Comparison of ENCODE assay signal across 2 cellular contexts in the genomic region with DNA sequence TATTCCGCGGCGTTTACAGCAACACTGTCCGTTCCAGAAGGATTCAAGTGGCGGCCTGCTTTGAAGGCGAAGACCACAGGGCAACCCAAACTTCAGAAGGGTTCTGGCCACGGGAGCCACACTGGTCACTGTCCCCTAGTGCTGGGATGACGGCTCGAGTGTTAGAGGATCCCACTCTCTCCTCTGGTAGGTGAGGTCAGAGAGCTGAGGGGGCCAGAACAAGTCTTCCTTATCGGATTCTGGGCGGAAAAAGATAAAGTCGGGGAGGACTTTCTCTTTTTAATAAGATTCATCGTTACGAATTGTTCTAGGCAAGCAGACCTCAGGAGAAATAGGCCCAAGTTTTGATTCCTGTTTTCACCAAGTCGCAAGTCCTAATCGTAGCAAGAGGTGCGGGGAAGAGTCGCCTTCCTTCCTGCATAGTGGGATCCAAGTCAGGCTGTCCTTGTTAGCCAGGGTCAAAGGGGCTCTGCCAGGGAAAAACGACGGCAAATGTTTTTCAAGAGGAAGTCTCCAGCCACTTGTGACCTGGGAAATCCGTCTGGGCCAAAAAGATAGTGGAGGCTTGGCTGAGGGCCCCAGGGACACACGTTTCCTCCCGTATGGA.
TF ChIP-seq lines count a peak whose summit lies in the region.

No MANE protein-coding gene starts in this region.

TF ChIP-seq in HCT116, 20 proteins besides CTCF, POLR2A, EP300 and RAD21 (continued from another document):
- TF ChIP-seq, protein P1, sequence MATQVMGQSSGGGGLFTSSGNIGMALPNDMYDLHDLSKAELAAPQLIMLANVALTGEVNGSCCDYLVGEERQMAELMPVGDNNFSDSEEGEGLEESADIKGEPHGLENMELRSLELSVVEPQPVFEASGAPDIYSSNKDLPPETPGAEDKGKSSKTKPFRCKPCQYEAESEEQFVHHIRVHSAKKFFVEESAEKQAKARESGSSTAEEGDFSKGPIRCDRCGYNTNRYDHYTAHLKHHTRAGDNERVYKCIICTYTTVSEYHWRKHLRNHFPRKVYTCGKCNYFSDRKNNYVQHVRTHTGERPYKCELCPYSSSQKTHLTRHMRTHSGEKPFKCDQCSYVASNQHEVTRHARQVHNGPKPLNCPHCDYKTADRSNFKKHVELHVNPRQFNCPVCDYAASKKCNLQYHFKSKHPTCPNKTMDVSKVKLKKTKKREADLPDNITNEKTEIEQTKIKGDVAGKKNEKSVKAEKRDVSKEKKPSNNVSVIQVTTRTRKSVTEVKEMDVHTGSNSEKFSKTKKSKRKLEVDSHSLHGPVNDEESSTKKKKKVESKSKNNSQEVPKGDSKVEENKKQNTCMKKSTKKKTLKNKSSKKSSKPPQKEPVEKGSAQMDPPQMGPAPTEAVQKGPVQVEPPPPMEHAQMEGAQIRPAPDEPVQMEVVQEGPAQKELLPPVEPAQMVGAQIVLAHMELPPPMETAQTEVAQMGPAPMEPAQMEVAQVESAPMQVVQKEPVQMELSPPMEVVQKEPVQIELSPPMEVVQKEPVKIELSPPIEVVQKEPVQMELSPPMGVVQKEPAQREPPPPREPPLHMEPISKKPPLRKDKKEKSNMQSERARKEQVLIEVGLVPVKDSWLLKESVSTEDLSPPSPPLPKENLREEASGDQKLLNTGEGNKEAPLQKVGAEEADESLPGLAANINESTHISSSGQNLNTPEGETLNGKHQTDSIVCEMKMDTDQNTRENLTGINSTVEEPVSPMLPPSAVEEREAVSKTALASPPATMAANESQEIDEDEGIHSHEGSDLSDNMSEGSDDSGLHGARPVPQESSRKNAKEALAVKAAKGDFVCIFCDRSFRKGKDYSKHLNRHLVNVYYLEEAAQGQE (IDR thresholded peaks at IDR 0.05; ENCODE audit: low read depth) = no peak
- no peak for TF ChIP-seq ELF1 (IDR thresholded peaks at IDR 0.05; ENCODE audit: borderline replicate concordance, low read depth)
- TF ChIP-seq TCF7L2 (IDR thresholded peaks at IDR 0.05; ENCODE audit: borderline replicate concordance, extremely low read depth, insufficient read depth, insufficient read length) = no peak
- no peak for TF ChIP-seq POLR2AphosphoS5 (IDR thresholded peaks at IDR 0.05; ENCODE audit: low read depth, low read length)
- no peak for TF ChIP-seq FOSL1 (IDR thresholded peaks at IDR 0.05; ENCODE audit: low read depth)
TF ChIP-seq in HCT116: peak in this region for 0.

TF ChIP-seq in neural cell, 6 proteins besides CTCF, POLR2A, EP300 and RAD21 (continued from another document):
- TF ChIP-seq, protein P1 (IDR thresholded peaks at IDR 0.05; ENCODE audit: borderline replicate concordance) = no peak
- TF ChIP-seq POLR2AphosphoS5 (IDR thresholded peaks at IDR 0.05) (no peak), MXI1 (conservative IDR thresholded peaks at IDR 0.05; ENCODE audit: poor library complexity, severe bottlenecking) (no peak), EZH2 (IDR thresholded peaks at IDR 0.05; ENCODE audit: borderline replicate concordance, insufficient read depth, low read length, poor library complexity, severe bottlenecking) (no peak), TAF1 (IDR thresholded peaks at IDR 0.05; ENCODE audit: low read depth) (no peak)
TF ChIP-seq in neural cell: peak in this region for 0.
